ENCODE assay signal across 20 cellular contexts in genomic region chr12:8564656-8565055, GRCh38. TPM values are rescaled to one million over a fixed set of nuclear protein-coding genes. Genes with fewer than 3 reads are reported as not detected.
"Had no signal": no experiment of that assay in that cellular context is flagged by ENCODE, and none has a peak within 500 bp of the region (broad histone marks: within the 10 kb centered on the region; RNA-seq: fewer than 3 reads in every experiment).

No MANE protein-coding gene starts in this region.

- H3K27me3 ChIP-seq: colonic mucosa, heart left ventricle, sigmoid colon had no signal

- H3K4me3 ChIP-seq: colonic mucosa, heart left ventricle, lung, pancreas, sigmoid colon had no signal

- DNase-seq: activated CD4-positive, alpha-beta T cell treated with anti-CD3 and anti-CD28 coated beads, Interleukin-2, amount 10 ng/mL, durations not matched to agents 7 days and 5 days; activated CD4-positive, CD25-positive, alpha-beta regulatory T cell; activated CD8-positive, alpha-beta memory T cell treated with anti-CD3 and anti-CD28 coated beads for 24 hours; activated naive CD8-positive, alpha-beta T cell treated with anti-CD3 and anti-CD28 coated beads, Interleukin-2, amount 10 ng/mL, durations not matched to agents 7 days and 5 days; central memory CD4-positive, alpha-beta T cell; colonic mucosa; foreskin melanocyte; heart left ventricle; left colon; midbrain; pancreas; sigmoid colon; stimulated activated CD4-positive, alpha-beta T cell treated with anti-CD3 and anti-CD28 coated beads, Interleukin-2, amount 100 ng/mL, for 24 hours had no signal

- H3K4me1 Mint-ChIP-seq: activated CD4-positive, alpha-beta T cell treated with anti-CD3 and anti-CD28 coated beads, Interleukin-2, amount 10 ng/mL, durations not matched to agents 7 days and 5 days; activated naive CD8-positive, alpha-beta T cell treated with anti-CD3 and anti-CD28 coated beads, Interleukin-2, amount 10 ng/mL, durations not matched to agents 7 days and 5 days; brain had no signal

- H3K36me3 ChIP-seq: colonic mucosa, heart left ventricle, pancreas, sigmoid colon had no signal

- H3K9me3 Mint-ChIP-seq: T-helper 2 cell treated with Interferon-gamma antibody and Interleukin-4, amounts not matched to agents 5 μg/mL and 100 μg/mL, for 36 hours had no signal

- H3K4me3 Mint-ChIP-seq: activated CD4-positive, alpha-beta T cell treated with anti-CD3 and anti-CD28 coated beads, Interleukin-2, amount 10 ng/mL, durations not matched to agents 7 days and 5 days; activated naive CD8-positive, alpha-beta T cell treated with anti-CD3 and anti-CD28 coated beads, Interleukin-2, amount 10 ng/mL, durations not matched to agents 7 days and 5 days; activated T-helper 1 cell treated with anti-CD3 and anti-CD28 coated beads, Interleukin-12 subunit alpha, Interleukin-12 subunit beta, Interleukin-2, Interleukin-4 antibody, amounts not matched to agents 30 ng/mL and 10 ng/mL and 1 ng/mL, durations not matched to agents 14 hours and 24 hours and 36 hours; T-helper 2 cell treated with Interferon-gamma antibody and Interleukin-4, amounts not matched to agents 5 μg/mL and 100 μg/mL, for 36 hours had no signal

- H3K27ac Mint-ChIP-seq: activated CD4-positive, alpha-beta T cell treated with anti-CD3 and anti-CD28 coated beads, Interleukin-2, amount 10 ng/mL, durations not matched to agents 7 days and 5 days; activated naive CD8-positive, alpha-beta T cell treated with anti-CD3 and anti-CD28 coated beads, Interleukin-2, amount 10 ng/mL, durations not matched to agents 7 days and 5 days; activated T-helper 1 cell treated with anti-CD3 and anti-CD28 coated beads, Interleukin-12 subunit alpha, Interleukin-12 subunit beta, Interleukin-2, Interleukin-4 antibody, amounts not matched to agents 30 ng/mL and 10 ng/mL and 1 ng/mL, durations not matched to agents 14 hours and 24 hours and 36 hours; T-helper 2 cell treated with Interferon-gamma antibody and Interleukin-4, amounts not matched to agents 5 μg/mL and 100 μg/mL, for 36 hours had no signal

- ATAC-seq: heart left ventricle, left colon, pancreas had no signal

- H3K4me1 ChIP-seq: colonic mucosa, pancreas, sigmoid colon had no signal

- H3K9me3 ChIP-seq: colonic mucosa, pancreas, sigmoid colon had no signal

- H3K36me3 Mint-ChIP-seq: brain had no signal

- H3K27ac ChIP-seq: colonic mucosa, pancreas, sigmoid colon had no signal

RNA-seq across cellular contexts. Expression of gene CLEC4E, which starts 24.0 kb away (rescaled TPM):
- total RNA-seq: activated CD4-positive, alpha-beta T cell treated with anti-CD3 and anti-CD28 coated beads, Interleukin-2, amount 10 ng/mL, durations not matched to agents 7 days and 5 days; activated naive CD8-positive, alpha-beta T cell treated with anti-CD3 and anti-CD28 coated beads, Interleukin-2, amount 10 ng/mL, durations not matched to agents 7 days and 5 days; activated T-helper 1 cell treated with anti-CD3 and anti-CD28 coated beads, Interleukin-12 subunit alpha, Interleukin-12 subunit beta, Interleukin-2, Interleukin-4 antibody, amounts not matched to agents 30 ng/mL and 10 ng/mL and 1 ng/mL, durations not matched to agents 14 hours and 24 hours and 36 hours; left colon; myocyte; urinary bladder had no signal
- polyA plus RNA-seq: neural cell had no signal

RNA-seq across cellular contexts. Expression of gene AICDA, which starts 48.0 kb away (rescaled TPM):
- total RNA-seq: activated CD4-positive, alpha-beta T cell treated with anti-CD3 and anti-CD28 coated beads, Interleukin-2, amount 10 ng/mL, durations not matched to agents 7 days and 5 days; activated naive CD8-positive, alpha-beta T cell treated with anti-CD3 and anti-CD28 coated beads, Interleukin-2, amount 10 ng/mL, durations not matched to agents 7 days and 5 days; activated T-helper 1 cell treated with anti-CD3 and anti-CD28 coated beads, Interleukin-12 subunit alpha, Interleukin-12 subunit beta, Interleukin-2, Interleukin-4 antibody, amounts not matched to agents 30 ng/mL and 10 ng/mL and 1 ng/mL, durations not matched to agents 14 hours and 24 hours and 36 hours; colonic mucosa; heart left ventricle; left colon; pancreas had no signal
- polyA plus RNA-seq: neural cell, pancreas had no signal

RNA-seq across cellular contexts. Expression of gene CLEC4D, which starts 51.4 kb away (rescaled TPM):
- total RNA-seq: activated CD4-positive, alpha-beta T cell treated with anti-CD3 and anti-CD28 coated beads, Interleukin-2, amount 10 ng/mL, durations not matched to agents 7 days and 5 days; activated naive CD8-positive, alpha-beta T cell treated with anti-CD3 and anti-CD28 coated beads, Interleukin-2, amount 10 ng/mL, durations not matched to agents 7 days and 5 days; activated T-helper 1 cell treated with anti-CD3 and anti-CD28 coated beads, Interleukin-12 subunit alpha, Interleukin-12 subunit beta, Interleukin-2, Interleukin-4 antibody, amounts not matched to agents 30 ng/mL and 10 ng/mL and 1 ng/mL, durations not matched to agents 14 hours and 24 hours and 36 hours; myocyte had no signal
- polyA plus RNA-seq: neural cell, pancreas had no signal
